ENCODE assay signal across 1 cellular context in the genomic region with DNA sequence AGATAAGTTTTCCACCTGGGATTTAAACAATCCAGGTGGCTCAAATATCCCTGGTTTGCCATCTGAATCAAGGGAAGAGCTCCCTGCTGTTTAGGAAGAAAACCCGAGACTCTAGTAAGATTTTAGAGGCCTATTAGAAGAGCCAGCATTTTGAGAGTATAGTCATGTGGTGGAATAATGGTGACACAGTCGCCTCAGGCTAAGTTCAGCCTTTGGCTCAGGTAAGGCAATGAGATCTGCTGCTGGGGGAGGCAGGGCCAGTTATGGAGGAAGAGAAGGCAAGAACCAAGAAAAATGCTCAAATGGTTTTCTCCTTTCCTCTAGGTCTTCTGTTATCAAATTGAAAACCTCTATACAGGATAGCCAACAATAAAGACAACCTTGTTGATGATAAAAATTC.
TF ChIP-seq lines count a peak whose summit lies in the region.

No MANE protein-coding gene starts in this region.

TF ChIP-seq in WTC11, 78 proteins besides CTCF, POLR2A, EP300 and RAD21 (continued from another document):
- TF ChIP-seq, protein P1, sequence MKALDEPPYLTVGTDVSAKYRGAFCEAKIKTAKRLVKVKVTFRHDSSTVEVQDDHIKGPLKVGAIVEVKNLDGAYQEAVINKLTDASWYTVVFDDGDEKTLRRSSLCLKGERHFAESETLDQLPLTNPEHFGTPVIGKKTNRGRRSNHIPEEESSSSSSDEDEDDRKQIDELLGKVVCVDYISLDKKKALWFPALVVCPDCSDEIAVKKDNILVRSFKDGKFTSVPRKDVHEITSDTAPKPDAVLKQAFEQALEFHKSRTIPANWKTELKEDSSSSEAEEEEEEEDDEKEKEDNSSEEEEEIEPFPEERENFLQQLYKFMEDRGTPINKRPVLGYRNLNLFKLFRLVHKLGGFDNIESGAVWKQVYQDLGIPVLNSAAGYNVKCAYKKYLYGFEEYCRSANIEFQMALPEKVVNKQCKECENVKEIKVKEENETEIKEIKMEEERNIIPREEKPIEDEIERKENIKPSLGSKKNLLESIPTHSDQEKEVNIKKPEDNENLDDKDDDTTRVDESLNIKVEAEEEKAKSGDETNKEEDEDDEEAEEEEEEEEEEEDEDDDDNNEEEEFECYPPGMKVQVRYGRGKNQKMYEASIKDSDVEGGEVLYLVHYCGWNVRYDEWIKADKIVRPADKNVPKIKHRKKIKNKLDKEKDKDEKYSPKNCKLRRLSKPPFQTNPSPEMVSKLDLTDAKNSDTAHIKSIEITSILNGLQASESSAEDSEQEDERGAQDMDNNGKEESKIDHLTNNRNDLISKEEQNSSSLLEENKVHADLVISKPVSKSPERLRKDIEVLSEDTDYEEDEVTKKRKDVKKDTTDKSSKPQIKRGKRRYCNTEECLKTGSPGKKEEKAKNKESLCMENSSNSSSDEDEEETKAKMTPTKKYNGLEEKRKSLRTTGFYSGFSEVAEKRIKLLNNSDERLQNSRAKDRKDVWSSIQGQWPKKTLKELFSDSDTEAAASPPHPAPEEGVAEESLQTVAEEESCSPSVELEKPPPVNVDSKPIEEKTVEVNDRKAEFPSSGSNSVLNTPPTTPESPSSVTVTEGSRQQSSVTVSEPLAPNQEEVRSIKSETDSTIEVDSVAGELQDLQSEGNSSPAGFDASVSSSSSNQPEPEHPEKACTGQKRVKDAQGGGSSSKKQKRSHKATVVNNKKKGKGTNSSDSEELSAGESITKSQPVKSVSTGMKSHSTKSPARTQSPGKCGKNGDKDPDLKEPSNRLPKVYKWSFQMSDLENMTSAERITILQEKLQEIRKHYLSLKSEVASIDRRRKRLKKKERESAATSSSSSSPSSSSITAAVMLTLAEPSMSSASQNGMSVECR (CRISPR knock-in tag; IDR thresholded peaks at IDR 0.05; ENCODE audit: borderline replicate concordance): no peak
TF ChIP-seq in WTC11: peak in this region for 0.
